In genomic region chr9:100013573-100013972, GRCh38 we compare ENCODE assay signal across 13 cellular contexts.
A peak's percentile ranks its signal among the peaks of the same experiment; 100 is the strongest.
DNase-seq lines count a peak whose midpoint lies in the region; ATAC-seq and TF ChIP-seq lines count a peak whose summit lies in the region.
"Had no signal": no experiment of that assay in that cellular context is flagged by ENCODE, and none has a peak within 500 bp of the region (broad histone marks: within the 10 kb centered on the region; RNA-seq: fewer than 3 reads in every experiment).

No MANE protein-coding gene starts in this region.

- H3K18ac ChIP-seq in IMR-90 (ENCODE audit: low read depth, low read length) = no peak overlapping the region

- no peak overlapping the region for H3K4me3 Mint-ChIP-seq in chondrocyte (ENCODE audit: unreplicated experiment)
- no peak overlapping the region for H3K4me3 Mint-ChIP-seq in mesothelial cell of epicardium
- H3K4me3 Mint-ChIP-seq: CD4-positive, alpha-beta memory T cell; IgD-negative memory B cell had no signal

- H3K27ac Mint-ChIP-seq in chondrocyte (ENCODE audit: unreplicated experiment) (no peak overlapping the region), mesothelial cell of epicardium (peak overlapping the region; percentile 30)
- H3K27ac Mint-ChIP-seq: CD4-positive, alpha-beta memory T cell had no signal

- in situ Hi-C loops in IMR-90 (cut with MboI; ENCODE audit: low sequenced_read_pairs) = loop anchor here (10.0 to 25.0 kb wide), 2 partner anchors 751 to 829 kb away; no protein-coding TSS in a partner anchor

- H4K8ac ChIP-seq in IMR-90 (ENCODE audit: low read depth in 2 of 2, low read length in 2 of 2) = no peak overlapping the region

- H3K27me3 Mint-ChIP-seq in chondrocyte (ENCODE audit: low read depth) = no peaks in the 10 kb centered on the region
- no peaks in the 10 kb centered on the region for H3K27me3 Mint-ChIP-seq in mesothelial cell of epicardium (ENCODE audit: low read depth)
- H3K27me3 Mint-ChIP-seq: CD4-positive, alpha-beta memory T cell; IgD-negative memory B cell had no signal

- peaks cover 12% of the 10 kb centered on the region for H3K36me3 Mint-ChIP-seq in chondrocyte (ENCODE audit: low read depth)
- peaks cover 26% of the 10 kb centered on the region for H3K36me3 Mint-ChIP-seq in mesothelial cell of epicardium

- H4K5ac ChIP-seq in IMR-90 (ENCODE audit: low read depth, low read length) = no peak overlapping the region

- POLR2A ChIA-PET in AG04450 (lab: Yijun Ruan, JAX) (no interaction called here), IMR-90 (lab: Charles Lee; ENCODE audit: unreplicated experiment) (no interaction called here)

- no peak overlapping the region for H3K14ac ChIP-seq in IMR-90 (replicated peaks; ENCODE audit: low read depth, low read length)

- H2BK15ac ChIP-seq in IMR-90 (ENCODE audit: low read depth, low read length) = no peak overlapping the region

- CTCF ChIA-PET in AG04450 (lab: Charles Lee) = interaction anchor here (0.6 to 2.0 kb wide), 4 partner anchors 14 to 828 kb away, joined by 3 to 8 read pairs (median 6); no protein-coding TSS in a partner anchor
- CTCF ChIA-PET in IMR-90 (lab: Yijun Ruan, JAX) = interaction anchor here (0.6 kb wide), 2 partner anchors 189 to 430 kb away, joined by 5 to 7 read pairs; no protein-coding TSS in a partner anchor

- TF ChIP-seq POLR2A in IMR-90 (IDR thresholded peaks at IDR 0.05; ENCODE audit: low read depth, low read length) = no peak

- BruUV-seq in IMR-90 (replicated peaks; lab: Mats Ljungman, UMichigan) = no TSS peak

- intact Hi-C loops in IMR-90 (cut with micrococcal nuclease) = loop anchor here (5.0 kb wide), 2 partner anchors 191 to 831 kb away; partner anchors contain the start of gene NR4A3
- intact Hi-C loops in right cardiac atrium (cut with DNase I) = no loop called here

- DNase-seq in AG04450 (ENCODE audit: low read depth, low spot score) (no peak), IMR-90 (peak; percentile 7), chondrocyte (ENCODE audit: low spot score) (no peak), mesothelial cell of epicardium (ENCODE audit: low spot score in 2 of 2, unreplicated experiment in 2 of 2) (no peak), right cardiac atrium (no peak)
- DNase-seq in stimulated activated CD4-positive, alpha-beta T cell treated with anti-CD3 and anti-CD28 coated beads, Interleukin-1b, Interleukin-23, amount 100 ng/mL, for 48 hours = no peak
- DNase-seq: BE2C; CD4-positive, alpha-beta memory T cell; DMS79 had no signal

- H3K4me3 ChIP-seq in AG04450 (ENCODE audit: low read depth, low read length) = no peak overlapping the region
- no peak overlapping the region for H3K4me3 ChIP-seq in IMR-90 (ENCODE audit: insufficient read depth, low read depth, low read length)
- no peak overlapping the region for H3K4me3 ChIP-seq in right cardiac atrium (ENCODE audit: low read length)

- no peak overlapping the region for H3K9ac ChIP-seq in IMR-90 (ENCODE audit: low read depth, low read length)

- no peak overlapping the region for H2BK120ac ChIP-seq in IMR-90 (ENCODE audit: low read depth, low read length)

- H3K4me1 Mint-ChIP-seq in chondrocyte (ENCODE audit: low read depth) (no peaks in the 10 kb centered on the region), mesothelial cell of epicardium (peaks cover 4% of the 10 kb centered on the region)

- TF ChIP-seq CTCF in AG04450 (IDR thresholded peaks at IDR 0.05; ENCODE audit: low read depth, low read length) (peak; percentile 25; the same call in 1 of the 2 replicates), IMR-90 (conservative IDR thresholded peaks at IDR 0.05; ENCODE audit: low read depth, low read length) (0 out of 2 replicates have a peak, but pooled peaks have one; percentile 11), chondrocyte (IDR thresholded peaks at IDR 0.05) (peak; percentile 30), mesothelial cell of epicardium (IDR thresholded peaks at IDR 0.05; ENCODE audit: unreplicated experiment) (no peak)

- no peak overlapping the region for H2AK5ac ChIP-seq in IMR-90 (ENCODE audit: low read depth, low read length)

- no peaks in the 10 kb centered on the region for H4K20me1 ChIP-seq in IMR-90 (ENCODE audit: insufficient read depth, low read length)

- no peak overlapping the region for H3K4ac ChIP-seq in IMR-90 (ENCODE audit: low read depth, low read length)

- H4K91ac ChIP-seq in IMR-90 (ENCODE audit: insufficient read depth, low read depth, low read length) = no peak overlapping the region

- H3K9me1 ChIP-seq in IMR-90 (ENCODE audit: insufficient read depth, low read length) = no peaks in the 10 kb centered on the region

- dilution Hi-C loops in IMR-90 (cut with HindIII; ENCODE audit: low sequenced_read_pairs, unreplicated experiment) = no loop called here

- no peak overlapping the region for H3K23ac ChIP-seq in IMR-90 (ENCODE audit: low read depth, low read length)

- no peak overlapping the region for H3K27ac ChIP-seq in AG04450 (ENCODE audit: low read depth, low read length)
- H3K27ac ChIP-seq in IMR-90 (ENCODE audit: insufficient read depth, low read length) = no peak overlapping the region
- H3K27ac ChIP-seq in right cardiac atrium (ENCODE audit: low read length) = no peak overlapping the region
- H3K27ac ChIP-seq: C4-2B had no signal

- ATAC-seq in IMR-90 (ENCODE audit: low read depth) (no peak), GM21515 (IDR thresholded peaks at IDR 0.05; ENCODE audit: unreplicated experiment) (no peak), right cardiac atrium (no peak)
- ATAC-seq: HCT116 had no signal

- H3K56ac ChIP-seq in IMR-90 (ENCODE audit: extremely low read depth, insufficient read depth, low read length) = no peak overlapping the region

- H2AFZ ChIP-seq in IMR-90 (replicated peaks; ENCODE audit: low read length, poor library complexity) = no peak overlapping the region

- H2AK9ac ChIP-seq in IMR-90 (replicated peaks; ENCODE audit: low read depth, low read length, poor library complexity) = no peak overlapping the region

- TF ChIP-seq RAD21 in IMR-90 (IDR thresholded peaks at IDR 0.05; ENCODE audit: low read length) = no peak

- peaks cover 3 to 5% of the 10 kb centered on the region in 2 experiments; a peak in 3 of 4 replicates for H3K79me1 ChIP-seq in IMR-90 (ENCODE audit: low read depth in 1 of 2, low read length in 2 of 2)

- H3K9me3 ChIP-seq in AG04450 (ENCODE audit: control insufficient read depth, insufficient read depth, low read length) (no peaks in the 10 kb centered on the region), IMR-90 (ENCODE audit: control insufficient read depth, insufficient read depth, low read length) (no peaks in the 10 kb centered on the region), right cardiac atrium (ENCODE audit: control insufficient read depth, low read length) (no peaks in the 10 kb centered on the region)
- H3K9me3 ChIP-seq: BE2C had no signal

- WGBS in IMR-90 (ENCODE audit: extremely low coverage in 2 of 2, insufficient read length in 1 of 2), 2 experiments = no CpG with 5 or more reads among the region's 2 CpGs
- WGBS in right cardiac atrium = 90% methylated on average over 2 of the region's 2 CpGs

- peaks cover 5% of the 10 kb centered on the region for H3K36me3 ChIP-seq in IMR-90 (ENCODE audit: control insufficient read depth, insufficient read depth, low read length)

- H3K4me2 ChIP-seq in IMR-90 (ENCODE audit: low read depth, low read length) = no peak overlapping the region; the same call in 1 of the 2 replicates

- H3K4me1 ChIP-seq in IMR-90 (ENCODE audit: control insufficient read depth, insufficient read depth, low read length) (peaks cover 7% of the 10 kb centered on the region), right cardiac atrium (ENCODE audit: control insufficient read depth, insufficient read depth, low read length) (no peaks in the 10 kb centered on the region)
- H3K4me1 ChIP-seq: BE2C had no signal

- no peak overlapping the region for H2BK20ac ChIP-seq in IMR-90 (ENCODE audit: low read depth, low read length)

- H3K27me3 ChIP-seq in AG04450 (ENCODE audit: control insufficient read depth, insufficient read depth, low read length) = no peaks in the 10 kb centered on the region
- no peaks in the 10 kb centered on the region for H3K27me3 ChIP-seq in IMR-90 (ENCODE audit: control insufficient read depth, insufficient read depth, low read length)
- H3K27me3 ChIP-seq in right cardiac atrium (ENCODE audit: control insufficient read depth, insufficient read depth) = no peaks in the 10 kb centered on the region
- H3K27me3 ChIP-seq: BE2C had no signal

- no peak overlapping the region for H2BK5ac ChIP-seq in IMR-90 (ENCODE audit: low read depth, low read length, poor library complexity, severe bottlenecking)

- peaks cover 6% of the 10 kb centered on the region for H3K9me3 Mint-ChIP-seq in chondrocyte (ENCODE audit: low read depth)
- peaks cover 7% of the 10 kb centered on the region for H3K9me3 Mint-ChIP-seq in mesothelial cell of epicardium

TF ChIP-seq in IMR-90, 13 proteins besides CTCF, POLR2A, EP300 and RAD21:
- TF ChIP-seq FOS (IDR thresholded peaks at IDR 0.05; ENCODE audit: low read depth, low read length) (no peak), MAFK (IDR thresholded peaks at IDR 0.05; ENCODE audit: low read depth, low read length) (peak; percentile 25; the same call in 1 of the 2 replicates), NFE2L2 (IDR thresholded peaks at IDR 0.05; ENCODE audit: low read depth, low read length) (peak; percentile 90)
